ENCODE assay signal across 3 cellular contexts in the genomic region with DNA sequence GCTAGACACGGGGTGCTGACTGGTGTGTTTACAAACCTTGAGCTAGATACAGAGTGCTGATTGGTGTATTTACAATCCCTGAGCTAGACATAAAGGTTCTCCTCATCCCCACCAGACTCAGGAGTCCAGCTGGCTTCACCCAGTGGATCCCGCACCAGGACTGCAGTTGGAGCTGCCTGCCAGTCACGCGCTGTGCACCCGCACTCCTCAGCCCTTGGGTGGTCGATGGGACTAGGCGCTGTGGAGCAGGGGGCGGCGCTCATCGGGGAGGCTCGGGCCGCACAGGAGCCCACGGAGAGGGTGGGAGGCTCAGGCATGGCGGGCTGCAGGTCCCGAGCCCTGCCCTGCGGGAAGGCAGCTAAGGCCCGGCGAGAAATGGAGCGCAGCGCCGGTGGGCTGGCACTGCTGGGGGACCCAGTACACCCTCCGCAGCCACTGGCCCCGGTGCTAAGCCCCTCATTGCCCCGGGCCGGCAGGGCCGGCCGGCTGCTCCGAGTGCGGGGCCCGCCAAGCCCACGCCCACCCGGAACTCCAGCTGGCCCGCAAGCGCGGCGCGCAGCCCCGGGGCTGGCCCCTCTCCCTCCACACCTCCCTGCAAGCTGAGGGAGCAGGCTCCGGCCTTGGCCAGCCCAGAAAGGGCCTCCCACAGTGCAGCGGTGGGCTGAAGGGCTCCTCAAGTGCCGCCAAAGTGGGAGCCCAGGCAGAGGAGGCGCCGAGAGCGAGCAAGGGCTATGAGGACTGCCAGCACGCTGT.
DNase-seq lines count a peak whose midpoint lies in the region; TF ChIP-seq lines count a peak whose summit lies in the region.
"Not testable (repeated sequence)": the region's sequence is repeated elsewhere in the genome, so short reads cannot be mapped to it uniquely, and the experiment has no call there.

No MANE protein-coding gene starts in this region.

- H3K27me3 ChIP-seq in endodermal cell (ENCODE audit: control insufficient read depth, insufficient read depth, low read length, poor library complexity, severe bottlenecking); neuronal stem cell (ENCODE audit: control insufficient read depth in 3 of 3, insufficient read depth in 3 of 3, low read depth in 1 of 3, low read length in 3 of 3); testis: not testable (repeated sequence)

- H4K91ac ChIP-seq in neuronal stem cell (ENCODE audit: low read depth, low read length, poor library complexity): not testable (repeated sequence)

- peak overlapping the region; percentile 76 for H3K18ac ChIP-seq in neuronal stem cell (ENCODE audit: low read length)

- peaks cover 25% of the 10 kb centered on the region for H3K36me3 Mint-ChIP-seq in endodermal cell (ENCODE audit: low read depth)

- not testable (repeated sequence) for H2AK5ac ChIP-seq in neuronal stem cell (ENCODE audit: low read depth, low read length)

- H2BK5ac ChIP-seq in neuronal stem cell (ENCODE audit: low read length): not testable (repeated sequence)

- H3K36me3 ChIP-seq in endodermal cell (ENCODE audit: control insufficient read depth, insufficient read depth, low read length); neuronal stem cell (replicated peaks in 1 of 2; ENCODE audit: control insufficient read depth in 2 of 2, insufficient read depth in 2 of 2, low read length in 2 of 2); testis (ENCODE audit: low read depth, missing control alignments): not testable (repeated sequence)

- not testable (repeated sequence) for H2AFZ ChIP-seq in neuronal stem cell (ENCODE audit: low read length)

- not testable (repeated sequence) for H3K23ac ChIP-seq in neuronal stem cell (ENCODE audit: low read depth, low read length, poor library complexity)

- H2BK12ac ChIP-seq in neuronal stem cell (ENCODE audit: low read length): not testable (repeated sequence)

- not testable (repeated sequence) for H2BK15ac ChIP-seq in neuronal stem cell (ENCODE audit: low read length)

- not testable (repeated sequence) for H3K4me3 Mint-ChIP-seq in endodermal cell

- not testable (repeated sequence) for H3K4me1 ChIP-seq in endodermal cell (ENCODE audit: control insufficient read depth, insufficient read depth, low read length); neuronal stem cell (ENCODE audit: control insufficient read depth in 2 of 2, insufficient read depth in 1 of 2, low read depth in 1 of 2, low read length in 2 of 2); testis

- H3K4me3 ChIP-seq in endodermal cell (ENCODE audit: low read length); neuronal stem cell (ENCODE audit: low read length in 2 of 2): not testable (repeated sequence)
- H3K4me3 ChIP-seq in testis: peak overlapping the region; percentile 10 to 32

- H3K27ac ChIP-seq in endodermal cell (ENCODE audit: low read depth, low read length): peak overlapping the region; percentile 86
- not testable (repeated sequence) for H3K27ac ChIP-seq in neuronal stem cell (replicated peaks; ENCODE audit: low read length); testis

- H3K4me2 ChIP-seq in neuronal stem cell (ENCODE audit: insufficient read depth, low read length, poor library complexity, severe bottlenecking): not testable (repeated sequence)

- H3K4me1 Mint-ChIP-seq in endodermal cell: peaks cover 12% of the 10 kb centered on the region

- not testable (repeated sequence) for H3K14ac ChIP-seq in neuronal stem cell (ENCODE audit: low read length)

- TF ChIP-seq CTCF in endodermal cell (conservative IDR thresholded peaks at IDR 0.05); testis (IDR thresholded peaks at IDR 0.05): not testable (repeated sequence)

- 97% methylated on average over 45 of the region's 45 CpGs; no CpG with 5 or more reads in 1 of the 2 experiments for WGBS in endodermal cell (ENCODE audit: insufficient coverage in 1 of 2, insufficient read length in 1 of 2), 2 experiments
- WGBS in neuronal stem cell (ENCODE audit: extremely low coverage in 2 of 2, insufficient read length in 2 of 2, insufficient replicate concordance in 1 of 2), 2 donors: no CpG with 5 or more reads among the region's 45 CpGs
- 52 to 74% methylated on average over 8 to 43 of the region's 45 CpGs for WGBS in testis, 2 donors

- not testable (repeated sequence) for H3K9ac ChIP-seq in endodermal cell (ENCODE audit: extremely low read depth, low read length, poor library complexity, severe bottlenecking); neuronal stem cell (ENCODE audit: low read depth, low read length, poor library complexity)

- intact Hi-C loops in testis (cut with DNase I; ENCODE audit: low total_unique reads): not testable (repeated sequence)

- H3K9me3 Mint-ChIP-seq in endodermal cell: peaks cover 32% of the 10 kb centered on the region

- not testable (repeated sequence) for H3K27ac Mint-ChIP-seq in endodermal cell

- DNase-seq in endodermal cell; neuronal stem cell (ENCODE audit: low spot score); testis: not testable (repeated sequence)

- H3K4ac ChIP-seq in neuronal stem cell (ENCODE audit: low read length): not testable (repeated sequence)

- H3K79me1 ChIP-seq in neuronal stem cell (ENCODE audit: low read depth, low read length): not testable (repeated sequence)

- H3K9me3 ChIP-seq in endodermal cell (ENCODE audit: control insufficient read depth, low read length): peaks cover 14% of the 10 kb centered on the region
- H3K9me3 ChIP-seq in neuronal stem cell (replicated peaks in 1 of 2; ENCODE audit: control insufficient read depth in 2 of 2, insufficient read depth in 1 of 2, low read depth in 1 of 2, low read length in 2 of 2); testis: not testable (repeated sequence)

- not testable (repeated sequence) for H4K8ac ChIP-seq in neuronal stem cell (ENCODE audit: low read depth, low read length)

- not testable (repeated sequence) for H2BK120ac ChIP-seq in neuronal stem cell (ENCODE audit: low read depth, low read length)

- TF ChIP-seq POLR2A in testis (IDR thresholded peaks at IDR 0.05): not testable (repeated sequence)

- H3K27me3 Mint-ChIP-seq in endodermal cell (ENCODE audit: insufficient read depth): not testable (repeated sequence)
